1 cellular context compared by ENCODE assay signal in genomic region chr7:108525327-108525984, GRCh38.
TF ChIP-seq lines count a peak whose summit lies in the region.

No MANE protein-coding gene starts in this region.

TF ChIP-seq in HepG2, 621 proteins besides CTCF, POLR2A, EP300 and RAD21:
- TF ChIP-seq IRF2 (CRISPR knock-in tag; IDR thresholded peaks at IDR 0.05) = no peak
- no peak; the same call in 1 of the 2 replicates for TF ChIP-seq KMT2A (CRISPR knock-in tag; IDR thresholded peaks at IDR 0.05)
- TF ChIP-seq PAWR (CRISPR knock-in tag; IDR thresholded peaks at IDR 0.05; ENCODE audit: borderline replicate concordance) = no peak
- no peak for TF ChIP-seq FOXK1 (CRISPR knock-in tag; IDR thresholded peaks at IDR 0.05; ENCODE audit: borderline replicate concordance, low read depth)
- 0 out of 2 replicates have a peak, but pooled peaks have one; percentile 21 for TF ChIP-seq ZMAT3 (CRISPR knock-in tag; conservative IDR thresholded peaks at IDR 0.05)
- peak; percentile 57; the same call in 1 of the 2 replicates for TF ChIP-seq UBTF (CRISPR knock-in tag; IDR thresholded peaks at IDR 0.05)
- TF ChIP-seq, protein P1, sequence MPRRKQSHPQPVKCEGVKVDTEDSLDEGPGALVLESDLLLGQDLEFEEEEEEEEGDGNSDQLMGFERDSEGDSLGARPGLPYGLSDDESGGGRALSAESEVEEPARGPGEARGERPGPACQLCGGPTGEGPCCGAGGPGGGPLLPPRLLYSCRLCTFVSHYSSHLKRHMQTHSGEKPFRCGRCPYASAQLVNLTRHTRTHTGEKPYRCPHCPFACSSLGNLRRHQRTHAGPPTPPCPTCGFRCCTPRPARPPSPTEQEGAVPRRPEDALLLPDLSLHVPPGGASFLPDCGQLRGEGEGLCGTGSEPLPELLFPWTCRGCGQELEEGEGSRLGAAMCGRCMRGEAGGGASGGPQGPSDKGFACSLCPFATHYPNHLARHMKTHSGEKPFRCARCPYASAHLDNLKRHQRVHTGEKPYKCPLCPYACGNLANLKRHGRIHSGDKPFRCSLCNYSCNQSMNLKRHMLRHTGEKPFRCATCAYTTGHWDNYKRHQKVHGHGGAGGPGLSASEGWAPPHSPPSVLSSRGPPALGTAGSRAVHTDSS (CRISPR knock-in tag; conservative IDR thresholded peaks at IDR 0.05) = no peak
- TF ChIP-seq CEBPB (IDR thresholded peaks at IDR 0.05; ENCODE audit: borderline replicate concordance, low read depth, low read length) = peak; percentile 9; the same call in 1 of the 2 replicates
- TF ChIP-seq, protein P2, sequence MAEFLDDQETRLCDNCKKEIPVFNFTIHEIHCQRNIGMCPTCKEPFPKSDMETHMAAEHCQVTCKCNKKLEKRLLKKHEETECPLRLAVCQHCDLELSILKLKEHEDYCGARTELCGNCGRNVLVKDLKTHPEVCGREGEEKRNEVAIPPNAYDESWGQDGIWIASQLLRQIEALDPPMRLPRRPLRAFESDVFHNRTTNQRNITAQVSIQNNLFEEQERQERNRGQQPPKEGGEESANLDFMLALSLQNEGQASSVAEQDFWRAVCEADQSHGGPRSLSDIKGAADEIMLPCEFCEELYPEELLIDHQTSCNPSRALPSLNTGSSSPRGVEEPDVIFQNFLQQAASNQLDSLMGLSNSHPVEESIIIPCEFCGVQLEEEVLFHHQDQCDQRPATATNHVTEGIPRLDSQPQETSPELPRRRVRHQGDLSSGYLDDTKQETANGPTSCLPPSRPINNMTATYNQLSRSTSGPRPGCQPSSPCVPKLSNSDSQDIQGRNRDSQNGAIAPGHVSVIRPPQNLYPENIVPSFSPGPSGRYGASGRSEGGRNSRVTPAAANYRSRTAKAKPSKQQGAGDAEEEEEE (CRISPR knock-in tag; IDR thresholded peaks at IDR 0.05; ENCODE audit: borderline replicate concordance) = peak; percentile 13; the same call in 1 of the 2 replicates
- no peak for TF ChIP-seq ZNF775 (CRISPR knock-in tag; IDR thresholded peaks at IDR 0.05; ENCODE audit: borderline replicate concordance)
- no peak for TF ChIP-seq ZSCAN25 (CRISPR knock-in tag; IDR thresholded peaks at IDR 0.05)
- TF ChIP-seq ZNF773 (CRISPR knock-in tag; IDR thresholded peaks at IDR 0.05; ENCODE audit: borderline replicate concordance) = no peak
- TF ChIP-seq ZNF556 (CRISPR knock-in tag; IDR thresholded peaks at IDR 0.05; ENCODE audit: borderline replicate concordance) = no peak
- no peak for TF ChIP-seq RXRA (CRISPR knock-in tag; IDR thresholded peaks at IDR 0.05)
- TF ChIP-seq GATA4 (IDR thresholded peaks at IDR 0.05; ENCODE audit: borderline replicate concordance, low read depth) = 0 out of 2 replicates have a peak, but pooled peaks have one; percentile 22
- TF ChIP-seq ZNF317 (CRISPR knock-in tag; IDR thresholded peaks at IDR 0.05) = peak; percentile 12; the same call in 1 of the 2 replicates
- TF ChIP-seq, protein P3, sequence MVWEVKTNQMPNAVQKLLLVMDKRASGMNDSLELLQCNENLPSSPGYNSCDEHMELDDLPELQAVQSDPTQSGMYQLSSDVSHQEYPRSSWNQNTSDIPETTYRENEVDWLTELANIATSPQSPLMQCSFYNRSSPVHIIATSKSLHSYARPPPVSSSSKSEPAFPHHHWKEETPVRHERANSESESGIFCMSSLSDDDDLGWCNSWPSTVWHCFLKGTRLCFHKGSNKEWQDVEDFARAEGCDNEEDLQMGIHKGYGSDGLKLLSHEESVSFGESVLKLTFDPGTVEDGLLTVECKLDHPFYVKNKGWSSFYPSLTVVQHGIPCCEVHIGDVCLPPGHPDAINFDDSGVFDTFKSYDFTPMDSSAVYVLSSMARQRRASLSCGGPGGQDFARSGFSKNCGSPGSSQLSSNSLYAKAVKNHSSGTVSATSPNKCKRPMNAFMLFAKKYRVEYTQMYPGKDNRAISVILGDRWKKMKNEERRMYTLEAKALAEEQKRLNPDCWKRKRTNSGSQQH (CRISPR knock-in tag; IDR thresholded peaks at IDR 0.05; ENCODE audit: low read depth) = no peak; the same call in 1 of the 2 replicates
- no peak for TF ChIP-seq ZNF713 (CRISPR knock-in tag; IDR thresholded peaks at IDR 0.05)
- TF ChIP-seq ZNF230 (CRISPR knock-in tag; IDR thresholded peaks at IDR 0.05) = peak; percentile 80; the same call in 1 of the 2 replicates
- TF ChIP-seq CC2D1A (CRISPR knock-in tag; IDR thresholded peaks at IDR 0.05) = 0 out of 2 replicates have a peak, but pooled peaks have one; percentile 53
- no peak for TF ChIP-seq HNRNPLL (IDR thresholded peaks at IDR 0.05; ENCODE audit: low read depth, low read length, poor library complexity, severe bottlenecking)
- TF ChIP-seq KLF13 (CRISPR knock-in tag; IDR thresholded peaks at IDR 0.05) = no peak
- TF ChIP-seq ZNF441 (CRISPR knock-in tag; IDR thresholded peaks at IDR 0.05; ENCODE audit: borderline replicate concordance) = peak; percentile 16; the same call in 1 of the 2 replicates
- peak; percentile 76; the same call in 1 of the 2 replicates for TF ChIP-seq ZNF761 (CRISPR knock-in tag; conservative IDR thresholded peaks at IDR 0.05)
- no peak for TF ChIP-seq CHD2 (IDR thresholded peaks at IDR 0.05; ENCODE audit: low read depth, low read length)
- TF ChIP-seq, protein P4, sequence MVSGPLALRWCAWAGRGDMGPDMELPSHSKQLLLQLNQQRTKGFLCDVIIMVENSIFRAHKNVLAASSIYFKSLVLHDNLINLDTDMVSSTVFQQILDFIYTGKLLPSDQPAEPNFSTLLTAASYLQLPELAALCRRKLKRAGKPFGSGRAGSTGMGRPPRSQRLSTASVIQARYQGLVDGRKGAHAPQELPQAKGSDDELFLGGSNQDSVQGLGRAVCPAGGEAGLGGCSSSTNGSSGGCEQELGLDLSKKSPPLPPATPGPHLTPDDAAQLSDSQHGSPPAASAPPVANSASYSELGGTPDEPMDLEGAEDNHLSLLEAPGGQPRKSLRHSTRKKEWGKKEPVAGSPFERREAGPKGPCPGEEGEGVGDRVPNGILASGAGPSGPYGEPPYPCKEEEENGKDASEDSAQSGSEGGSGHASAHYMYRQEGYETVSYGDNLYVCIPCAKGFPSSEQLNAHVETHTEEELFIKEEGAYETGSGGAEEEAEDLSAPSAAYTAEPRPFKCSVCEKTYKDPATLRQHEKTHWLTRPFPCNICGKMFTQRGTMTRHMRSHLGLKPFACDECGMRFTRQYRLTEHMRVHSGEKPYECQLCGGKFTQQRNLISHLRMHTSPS (CRISPR knock-in tag; IDR thresholded peaks at IDR 0.05; ENCODE audit: low read depth) = no peak
- 0 out of 2 replicates have a peak, but pooled peaks have one; percentile 11 for TF ChIP-seq ZNF770 (CRISPR knock-in tag; IDR thresholded peaks at IDR 0.05)
- TF ChIP-seq SSRP1 (CRISPR knock-in tag; IDR thresholded peaks at IDR 0.05) = peak; percentile 74; the same call in 1 of the 2 replicates
- TF ChIP-seq HMG20B (CRISPR knock-in tag; conservative IDR thresholded peaks at IDR 0.05) = no peak
- no peak for TF ChIP-seq SNAI1 (CRISPR knock-in tag; IDR thresholded peaks at IDR 0.05; ENCODE audit: borderline replicate concordance)
- TF ChIP-seq ZNF749 (CRISPR knock-in tag; IDR thresholded peaks at IDR 0.05; ENCODE audit: borderline replicate concordance) = no peak
- TF ChIP-seq DNMT3B (CRISPR knock-in tag; conservative IDR thresholded peaks at IDR 0.05) = 0 out of 2 replicates have a peak, but pooled peaks have one; percentile 27
- TF ChIP-seq ZNF607 (CRISPR knock-in tag; IDR thresholded peaks at IDR 0.05; ENCODE audit: borderline replicate concordance) = peak; percentile 58; the same call in 1 of the 2 replicates
- TF ChIP-seq ZFP90 (CRISPR knock-in tag; IDR thresholded peaks at IDR 0.05; ENCODE audit: borderline replicate concordance) = no peak
- TF ChIP-seq ZNF564 (CRISPR knock-in tag; IDR thresholded peaks at IDR 0.05) = 0 out of 2 replicates have a peak, but pooled peaks have one; percentile 46
- TF ChIP-seq FOSL2 (CRISPR knock-in tag; IDR thresholded peaks at IDR 0.05) = peak; percentile 32; the same call in 1 of the 2 replicates
- TF ChIP-seq MXI1 (IDR thresholded peaks at IDR 0.05; ENCODE audit: borderline replicate concordance, low read depth, low read length) = no peak
- TF ChIP-seq ZNF572 (CRISPR knock-in tag; IDR thresholded peaks at IDR 0.05) = 0 out of 2 replicates have a peak, but pooled peaks have one; percentile 58
- TF ChIP-seq, protein P5, sequence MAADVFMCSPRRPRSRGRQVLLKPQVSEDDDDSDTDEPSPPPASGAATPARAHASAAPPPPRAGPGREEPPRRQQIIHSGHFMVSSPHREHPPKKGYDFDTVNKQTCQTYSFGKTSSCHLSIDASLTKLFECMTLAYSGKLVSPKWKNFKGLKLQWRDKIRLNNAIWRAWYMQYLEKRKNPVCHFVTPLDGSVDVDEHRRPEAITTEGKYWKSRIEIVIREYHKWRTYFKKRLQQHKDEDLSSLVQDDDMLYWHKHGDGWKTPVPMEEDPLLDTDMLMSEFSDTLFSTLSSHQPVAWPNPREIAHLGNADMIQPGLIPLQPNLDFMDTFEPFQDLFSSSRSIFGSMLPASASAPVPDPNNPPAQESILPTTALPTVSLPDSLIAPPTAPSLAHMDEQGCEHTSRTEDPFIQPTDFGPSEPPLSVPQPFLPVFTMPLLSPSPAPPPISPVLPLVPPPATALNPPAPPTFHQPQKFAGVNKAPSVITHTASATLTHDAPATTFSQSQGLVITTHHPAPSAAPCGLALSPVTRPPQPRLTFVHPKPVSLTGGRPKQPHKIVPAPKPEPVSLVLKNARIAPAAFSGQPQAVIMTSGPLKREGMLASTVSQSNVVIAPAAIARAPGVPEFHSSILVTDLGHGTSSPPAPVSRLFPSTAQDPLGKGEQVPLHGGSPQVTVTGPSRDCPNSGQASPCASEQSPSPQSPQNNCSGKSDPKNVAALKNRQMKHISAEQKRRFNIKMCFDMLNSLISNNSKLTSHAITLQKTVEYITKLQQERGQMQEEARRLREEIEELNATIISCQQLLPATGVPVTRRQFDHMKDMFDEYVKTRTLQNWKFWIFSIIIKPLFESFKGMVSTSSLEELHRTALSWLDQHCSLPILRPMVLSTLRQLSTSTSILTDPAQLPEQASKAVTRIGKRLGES (CRISPR knock-in tag; IDR thresholded peaks at IDR 0.05; ENCODE audit: borderline replicate concordance) = no peak
- TF ChIP-seq DNMT1 (CRISPR knock-in tag; IDR thresholded peaks at IDR 0.05) = 0 out of 2 replicates have a peak, but pooled peaks have one; percentile 16
- TF ChIP-seq ZNF580 (CRISPR knock-in tag; IDR thresholded peaks at IDR 0.05; ENCODE audit: borderline replicate concordance, low read depth) = no peak
- TF ChIP-seq ZNF614 (CRISPR knock-in tag; IDR thresholded peaks at IDR 0.05; ENCODE audit: borderline replicate concordance) = no peak
- TF ChIP-seq POLR2G (IDR thresholded peaks at IDR 0.05; ENCODE audit: low read depth, low read length) = no peak; the same call in 1 of the 2 replicates
- 0 out of 2 replicates have a peak, but pooled peaks have one; percentile 66 for TF ChIP-seq ZNF333 (CRISPR knock-in tag; IDR thresholded peaks at IDR 0.05; ENCODE audit: borderline replicate concordance)
- peak; percentile 15; the same call in 1 of the 2 replicates for TF ChIP-seq CREB1 (IDR thresholded peaks at IDR 0.05)
- no peak for TF ChIP-seq CREB1 (CRISPR knock-in tag; IDR thresholded peaks at IDR 0.05)
